In the genomic region with DNA sequence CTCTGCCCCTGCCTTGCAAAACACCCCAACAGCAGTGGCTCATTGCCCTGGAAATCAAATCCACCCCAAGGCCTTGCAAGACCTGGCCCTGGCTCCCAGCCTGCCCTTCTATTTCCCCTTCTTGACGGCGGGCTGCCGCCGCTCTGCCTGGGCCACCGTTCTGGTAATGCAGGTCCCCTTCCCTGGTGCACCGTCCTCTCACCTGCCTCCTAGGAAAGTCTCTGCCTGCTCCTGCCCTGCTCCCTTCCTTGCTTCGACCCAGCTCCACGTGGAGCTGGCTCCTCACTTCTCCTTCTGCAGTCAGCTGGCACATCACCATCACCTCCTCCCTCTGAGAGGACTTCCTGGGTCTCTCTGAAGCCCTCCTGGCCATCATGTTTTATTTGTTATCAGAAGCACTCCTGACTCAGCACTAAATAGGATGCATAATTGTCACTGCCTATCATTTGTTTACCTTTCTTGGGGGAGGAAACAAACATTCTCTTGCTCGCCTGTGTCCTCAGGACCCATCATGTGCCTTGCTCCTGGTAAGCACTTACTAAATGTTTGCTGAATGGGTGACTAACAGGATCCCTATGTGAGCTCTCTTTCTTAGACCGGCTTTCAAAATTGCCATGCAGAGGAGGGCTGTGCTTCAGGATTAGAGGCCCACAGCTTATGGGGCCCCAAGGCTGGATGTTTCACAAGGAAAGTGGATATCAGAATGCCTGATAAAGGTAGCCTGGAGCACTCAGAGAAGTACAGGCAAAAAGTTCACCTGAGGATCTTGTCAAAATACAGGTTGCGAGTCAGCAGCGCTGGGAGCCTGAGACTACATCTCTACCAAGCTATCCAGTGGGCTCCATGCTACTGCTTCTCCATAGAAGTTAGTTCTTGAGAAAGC, we compare ENCODE assay signal across 1 cellular context.
TF ChIP-seq lines count a peak whose summit lies in the region.

No MANE protein-coding gene starts in this region.

TF ChIP-seq in K562, 482 proteins besides CTCF, POLR2A, EP300 and RAD21 (continued from another document and continues in another):
- TF ChIP-seq, protein P1, sequence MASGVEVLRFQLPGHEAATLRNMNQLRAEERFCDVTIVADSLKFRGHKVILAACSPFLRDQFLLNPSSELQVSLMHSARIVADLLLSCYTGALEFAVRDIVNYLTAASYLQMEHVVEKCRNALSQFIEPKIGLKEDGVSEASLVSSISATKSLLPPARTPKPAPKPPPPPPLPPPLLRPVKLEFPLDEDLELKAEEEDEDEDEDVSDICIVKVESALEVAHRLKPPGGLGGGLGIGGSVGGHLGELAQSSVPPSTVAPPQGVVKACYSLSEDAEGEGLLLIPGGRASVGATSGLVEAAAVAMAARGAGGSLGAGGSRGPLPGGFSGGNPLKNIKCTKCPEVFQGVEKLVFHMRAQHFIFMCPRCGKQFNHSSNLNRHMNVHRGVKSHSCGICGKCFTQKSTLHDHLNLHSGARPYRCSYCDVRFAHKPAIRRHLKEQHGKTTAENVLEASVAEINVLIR (CRISPR knock-in tag; IDR thresholded peaks at IDR 0.05), result no peak
- TF ChIP-seq, protein P2, sequence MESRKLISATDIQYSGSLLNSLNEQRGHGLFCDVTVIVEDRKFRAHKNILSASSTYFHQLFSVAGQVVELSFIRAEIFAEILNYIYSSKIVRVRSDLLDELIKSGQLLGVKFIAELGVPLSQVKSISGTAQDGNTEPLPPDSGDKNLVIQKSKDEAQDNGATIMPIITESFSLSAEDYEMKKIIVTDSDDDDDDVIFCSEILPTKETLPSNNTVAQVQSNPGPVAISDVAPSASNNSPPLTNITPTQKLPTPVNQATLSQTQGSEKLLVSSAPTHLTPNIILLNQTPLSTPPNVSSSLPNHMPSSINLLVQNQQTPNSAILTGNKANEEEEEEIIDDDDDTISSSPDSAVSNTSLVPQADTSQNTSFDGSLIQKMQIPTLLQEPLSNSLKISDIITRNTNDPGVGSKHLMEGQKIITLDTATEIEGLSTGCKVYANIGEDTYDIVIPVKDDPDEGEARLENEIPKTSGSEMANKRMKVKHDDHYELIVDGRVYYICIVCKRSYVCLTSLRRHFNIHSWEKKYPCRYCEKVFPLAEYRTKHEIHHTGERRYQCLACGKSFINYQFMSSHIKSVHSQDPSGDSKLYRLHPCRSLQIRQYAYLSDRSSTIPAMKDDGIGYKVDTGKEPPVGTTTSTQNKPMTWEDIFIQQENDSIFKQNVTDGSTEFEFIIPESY (CRISPR knock-in tag; IDR thresholded peaks at IDR 0.05), result peak; percentile 52; the same call in 1 of the 2 replicates
- TF ChIP-seq ZNF707 (CRISPR knock-in tag; conservative IDR thresholded peaks at IDR 0.05) (no peak), TAF15 (IDR thresholded peaks at IDR 0.05; ENCODE audit: low read depth, low read length) (no peak), KLF6 (CRISPR knock-in tag; IDR thresholded peaks at IDR 0.05; ENCODE audit: borderline replicate concordance) (no peak), DPF2 (IDR thresholded peaks at IDR 0.05) (peak; percentile 73; the same call in 1 of the 2 replicates), SIN3A (IDR thresholded peaks at IDR 0.05; ENCODE audit: borderline replicate concordance in 2 of 2, control insufficient read depth in 1 of 2, low read depth in 2 of 2, low read length in 2 of 2) (no peak), PRMT5 (CRISPR knock-in tag; IDR thresholded peaks at IDR 0.05) (no peak), JUND (IDR thresholded peaks at IDR 0.05; ENCODE audit: borderline replicate concordance, low read depth, low read length) (peak; percentile 25; the same call in 1 of the 2 replicates), JUND (tag; IDR thresholded peaks at IDR 0.05; ENCODE audit: borderline replicate concordance, low read depth, low read length) (no peak; the same call in 2 of the 3 replicates), ILK (tag; IDR thresholded peaks at IDR 0.05; ENCODE audit: borderline replicate concordance, low read depth) (no peak), ZNF384 (IDR thresholded peaks at IDR 0.05; ENCODE audit: low read depth, low read length) (no peak), ZNF316 (IDR thresholded peaks at IDR 0.05) (peak; percentile 99), RFX1 (IDR thresholded peaks at IDR 0.05) (no peak), CAMTA2 (CRISPR knock-in tag; conservative IDR thresholded peaks at IDR 0.05) (no peak), HDAC1 (IDR thresholded peaks at IDR 0.05) (peak in 1 of 2 experiments; percentile 69; a peak in 1 of 4 replicates), CBFA2T3 (IDR thresholded peaks at IDR 0.05) (peak; percentile 31), ZFP36 (IDR thresholded peaks at IDR 0.05; ENCODE audit: low read depth, low read length, partially characterized antibody) (peak; percentile 13), MBD2 (IDR thresholded peaks at IDR 0.05; ENCODE audit: borderline replicate concordance, low read depth) (no peak), SMC3 (conservative IDR thresholded peaks at IDR 0.05; ENCODE audit: insufficient read depth, low read depth, low read length) (no peak), POLR3A (IDR thresholded peaks at IDR 0.05; ENCODE audit: borderline replicate concordance, extremely low read depth, insufficient read depth, insufficient read length) (no peak), TGIF2 (CRISPR knock-in tag; IDR thresholded peaks at IDR 0.05) (no peak), SREBF1 (IDR thresholded peaks at IDR 0.05; ENCODE audit: borderline replicate concordance, low read depth, low read length) (no peak)
- TF ChIP-seq, protein P3, sequence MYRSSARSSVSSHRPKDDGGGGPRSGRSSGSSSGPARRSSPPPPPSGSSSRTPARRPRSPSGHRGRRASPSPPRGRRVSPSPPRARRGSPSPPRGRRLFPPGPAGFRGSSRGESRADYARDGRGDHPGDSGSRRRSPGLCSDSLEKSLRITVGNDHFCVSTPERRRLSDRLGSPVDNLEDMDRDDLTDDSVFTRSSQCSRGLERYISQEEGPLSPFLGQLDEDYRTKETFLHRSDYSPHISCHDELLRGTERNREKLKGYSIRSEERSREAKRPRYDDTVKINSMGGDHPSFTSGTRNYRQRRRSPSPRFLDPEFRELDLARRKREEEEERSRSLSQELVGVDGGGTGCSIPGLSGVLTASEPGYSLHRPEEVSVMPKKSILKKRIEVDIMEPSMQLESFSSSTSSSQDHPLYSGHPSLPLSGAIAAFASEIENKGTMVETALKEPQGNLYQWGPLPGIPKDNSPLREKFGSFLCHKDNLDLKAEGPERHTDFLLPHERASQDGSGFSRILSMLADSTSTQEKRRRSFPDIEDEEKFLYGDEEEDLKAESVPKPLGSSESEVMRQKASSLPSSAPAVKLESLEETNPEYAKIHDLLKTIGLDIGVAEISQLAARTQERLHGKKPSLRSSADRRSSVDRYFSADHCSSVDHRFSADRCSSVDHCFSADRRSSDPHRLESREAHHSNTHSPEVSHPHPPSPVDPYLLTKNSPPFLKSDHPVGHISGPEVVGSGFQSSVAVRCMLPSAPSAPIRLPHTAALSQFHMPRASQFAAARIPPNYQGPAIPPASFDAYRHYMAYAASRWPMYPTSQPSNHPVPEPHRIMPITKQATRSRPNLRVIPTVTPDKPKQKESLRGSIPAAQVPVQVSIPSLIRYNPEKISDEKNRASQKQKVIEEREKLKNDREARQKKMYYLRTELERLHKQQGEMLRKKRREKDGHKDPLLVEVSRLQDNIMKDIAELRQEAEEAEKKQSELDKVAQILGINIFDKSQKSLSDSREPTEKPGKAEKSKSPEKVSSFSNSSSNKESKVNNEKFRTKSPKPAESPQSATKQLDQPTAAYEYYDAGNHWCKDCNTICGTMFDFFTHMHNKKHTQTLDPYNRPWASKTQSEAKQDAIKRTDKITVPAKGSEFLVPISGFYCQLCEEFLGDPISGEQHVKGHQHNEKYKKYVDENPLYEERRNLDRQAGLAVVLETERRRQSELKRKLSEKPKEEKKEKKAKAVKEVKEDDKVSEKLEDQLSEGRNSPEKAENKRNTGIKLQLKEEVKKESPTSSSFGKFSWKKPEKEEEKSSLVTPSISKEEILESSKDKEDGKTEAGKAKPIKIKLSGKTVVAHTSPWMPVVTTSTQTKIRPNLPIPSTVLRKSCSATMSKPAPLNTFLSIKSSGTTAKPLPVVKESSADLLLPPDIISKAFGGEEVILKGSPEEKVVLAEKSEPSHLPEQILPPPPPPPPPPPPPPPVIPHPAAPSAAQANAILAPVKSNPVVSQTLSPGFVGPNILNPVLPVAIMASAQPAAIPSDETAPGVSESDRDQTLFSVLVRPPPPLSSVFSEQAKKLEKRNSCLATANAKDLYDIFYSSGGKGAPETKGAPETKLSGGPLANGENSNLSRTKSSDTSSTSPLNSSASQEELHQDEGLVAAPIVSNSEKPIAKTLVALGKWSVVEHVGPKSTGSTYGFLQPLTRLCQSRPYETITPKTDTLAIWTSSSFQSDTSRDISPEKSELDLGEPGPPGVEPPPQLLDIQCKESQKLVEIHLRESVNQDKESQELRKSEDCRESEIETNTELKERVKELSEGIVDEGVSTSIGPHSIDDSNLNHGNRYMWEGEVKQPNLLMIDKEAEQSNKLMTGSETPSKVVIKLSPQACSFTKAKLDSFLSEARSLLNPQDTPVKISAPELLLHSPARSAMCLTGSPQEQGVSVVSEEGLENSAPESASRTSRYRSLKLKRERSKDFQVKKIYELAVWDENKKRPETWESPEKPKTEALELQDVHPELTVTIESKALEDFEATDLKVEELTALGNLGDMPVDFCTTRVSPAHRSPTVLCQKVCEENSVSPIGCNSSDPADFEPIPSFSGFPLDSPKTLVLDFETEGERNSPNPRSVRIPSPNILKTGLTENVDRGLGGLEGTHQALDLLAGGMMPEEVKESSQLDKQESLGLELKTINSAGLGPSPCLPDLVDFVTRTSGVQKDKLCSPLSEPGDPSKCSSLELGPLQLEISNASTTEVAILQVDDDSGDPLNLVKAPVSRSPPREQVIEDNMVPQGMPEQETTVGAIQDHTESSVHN (IDR thresholded peaks at IDR 0.05; ENCODE audit: borderline replicate concordance in 1 of 2, low read depth in 1 of 2), result peak in 1 of 2 experiments; percentile 75; a peak in 1 of 4 replicates
- TF ChIP-seq, protein P4, sequence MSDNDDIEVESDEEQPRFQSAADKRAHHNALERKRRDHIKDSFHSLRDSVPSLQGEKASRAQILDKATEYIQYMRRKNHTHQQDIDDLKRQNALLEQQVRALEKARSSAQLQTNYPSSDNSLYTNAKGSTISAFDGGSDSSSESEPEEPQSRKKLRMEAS (CRISPR knock-in tag; IDR thresholded peaks at IDR 0.05), result 0 out of 2 replicates have a peak, but pooled peaks have one; percentile 31
- TF ChIP-seq, protein P5, sequence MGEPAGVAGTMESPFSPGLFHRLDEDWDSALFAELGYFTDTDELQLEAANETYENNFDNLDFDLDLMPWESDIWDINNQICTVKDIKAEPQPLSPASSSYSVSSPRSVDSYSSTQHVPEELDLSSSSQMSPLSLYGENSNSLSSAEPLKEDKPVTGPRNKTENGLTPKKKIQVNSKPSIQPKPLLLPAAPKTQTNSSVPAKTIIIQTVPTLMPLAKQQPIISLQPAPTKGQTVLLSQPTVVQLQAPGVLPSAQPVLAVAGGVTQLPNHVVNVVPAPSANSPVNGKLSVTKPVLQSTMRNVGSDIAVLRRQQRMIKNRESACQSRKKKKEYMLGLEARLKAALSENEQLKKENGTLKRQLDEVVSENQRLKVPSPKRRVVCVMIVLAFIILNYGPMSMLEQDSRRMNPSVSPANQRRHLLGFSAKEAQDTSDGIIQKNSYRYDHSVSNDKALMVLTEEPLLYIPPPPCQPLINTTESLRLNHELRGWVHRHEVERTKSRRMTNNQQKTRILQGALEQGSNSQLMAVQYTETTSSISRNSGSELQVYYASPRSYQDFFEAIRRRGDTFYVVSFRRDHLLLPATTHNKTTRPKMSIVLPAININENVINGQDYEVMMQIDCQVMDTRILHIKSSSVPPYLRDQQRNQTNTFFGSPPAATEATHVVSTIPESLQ (CRISPR knock-in tag; IDR thresholded peaks at IDR 0.05), result no peak
- TF ChIP-seq, protein P6, sequence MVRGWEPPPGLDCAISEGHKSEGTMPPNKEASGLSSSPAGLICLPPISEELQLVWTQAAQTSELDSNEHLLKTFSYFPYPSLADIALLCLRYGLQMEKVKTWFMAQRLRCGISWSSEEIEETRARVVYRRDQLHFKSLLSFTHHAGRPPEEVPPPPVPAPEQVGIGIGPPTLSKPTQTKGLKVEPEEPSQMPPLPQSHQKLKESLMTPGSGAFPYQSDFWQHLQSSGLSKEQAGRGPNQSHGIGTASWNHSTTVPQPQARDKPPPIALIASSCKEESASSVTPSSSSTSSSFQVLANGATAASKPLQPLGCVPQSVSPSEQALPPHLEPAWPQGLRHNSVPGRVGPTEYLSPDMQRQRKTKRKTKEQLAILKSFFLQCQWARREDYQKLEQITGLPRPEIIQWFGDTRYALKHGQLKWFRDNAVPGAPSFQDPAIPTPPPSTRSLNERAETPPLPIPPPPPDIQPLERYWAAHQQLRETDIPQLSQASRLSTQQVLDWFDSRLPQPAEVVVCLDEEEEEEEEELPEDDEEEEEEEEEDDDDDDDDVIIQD (CRISPR knock-in tag; IDR thresholded peaks at IDR 0.05), result no peak
- TF ChIP-seq, protein P7, sequence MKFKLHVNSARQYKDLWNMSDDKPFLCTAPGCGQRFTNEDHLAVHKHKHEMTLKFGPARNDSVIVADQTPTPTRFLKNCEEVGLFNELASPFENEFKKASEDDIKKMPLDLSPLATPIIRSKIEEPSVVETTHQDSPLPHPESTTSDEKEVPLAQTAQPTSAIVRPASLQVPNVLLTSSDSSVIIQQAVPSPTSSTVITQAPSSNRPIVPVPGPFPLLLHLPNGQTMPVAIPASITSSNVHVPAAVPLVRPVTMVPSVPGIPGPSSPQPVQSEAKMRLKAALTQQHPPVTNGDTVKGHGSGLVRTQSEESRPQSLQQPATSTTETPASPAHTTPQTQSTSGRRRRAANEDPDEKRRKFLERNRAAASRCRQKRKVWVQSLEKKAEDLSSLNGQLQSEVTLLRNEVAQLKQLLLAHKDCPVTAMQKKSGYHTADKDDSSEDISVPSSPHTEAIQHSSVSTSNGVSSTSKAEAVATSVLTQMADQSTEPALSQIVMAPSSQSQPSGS (CRISPR knock-in tag; IDR thresholded peaks at IDR 0.05), result no peak
- TF ChIP-seq, protein P8, sequence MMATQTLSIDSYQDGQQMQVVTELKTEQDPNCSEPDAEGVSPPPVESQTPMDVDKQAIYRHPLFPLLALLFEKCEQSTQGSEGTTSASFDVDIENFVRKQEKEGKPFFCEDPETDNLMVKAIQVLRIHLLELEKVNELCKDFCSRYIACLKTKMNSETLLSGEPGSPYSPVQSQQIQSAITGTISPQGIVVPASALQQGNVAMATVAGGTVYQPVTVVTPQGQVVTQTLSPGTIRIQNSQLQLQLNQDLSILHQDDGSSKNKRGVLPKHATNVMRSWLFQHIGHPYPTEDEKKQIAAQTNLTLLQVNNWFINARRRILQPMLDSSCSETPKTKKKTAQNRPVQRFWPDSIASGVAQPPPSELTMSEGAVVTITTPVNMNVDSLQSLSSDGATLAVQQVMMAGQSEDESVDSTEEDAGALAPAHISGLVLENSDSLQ (IDR thresholded peaks at IDR 0.05), result peak; percentile 48
- TF ChIP-seq, protein P9, sequence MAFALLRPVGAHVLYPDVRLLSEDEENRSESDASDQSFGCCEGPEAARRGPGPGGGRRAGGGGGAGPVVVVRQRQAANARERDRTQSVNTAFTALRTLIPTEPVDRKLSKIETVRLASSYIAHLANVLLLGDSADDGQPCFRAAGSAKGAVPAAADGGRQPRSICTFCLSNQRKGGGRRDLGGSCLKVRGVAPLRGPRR (CRISPR knock-in tag; IDR thresholded peaks at IDR 0.05), result no peak
- TF ChIP-seq, protein P10, sequence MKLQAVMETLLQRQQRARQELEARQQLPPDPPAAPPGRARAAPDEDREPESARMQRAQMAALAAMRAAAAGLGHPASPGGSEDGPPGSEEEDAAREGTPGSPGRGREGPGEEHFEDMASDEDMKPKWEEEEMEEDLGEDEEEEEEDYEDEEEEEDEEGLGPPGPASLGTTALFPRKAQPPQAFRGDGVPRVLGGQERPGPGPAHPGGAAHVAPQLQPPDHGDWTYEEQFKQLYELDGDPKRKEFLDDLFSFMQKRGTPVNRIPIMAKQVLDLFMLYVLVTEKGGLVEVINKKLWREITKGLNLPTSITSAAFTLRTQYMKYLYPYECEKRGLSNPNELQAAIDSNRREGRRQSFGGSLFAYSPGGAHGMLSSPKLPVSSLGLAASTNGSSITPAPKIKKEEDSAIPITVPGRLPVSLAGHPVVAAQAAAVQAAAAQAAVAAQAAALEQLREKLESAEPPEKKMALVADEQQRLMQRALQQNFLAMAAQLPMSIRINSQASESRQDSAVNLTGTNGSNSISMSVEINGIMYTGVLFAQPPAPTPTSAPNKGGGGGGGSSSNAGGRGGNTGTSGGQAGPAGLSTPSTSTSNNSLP (IDR thresholded peaks at IDR 0.05; ENCODE audit: borderline replicate concordance, low read depth, low read length), result no peak
